1 cellular context compared by ENCODE assay signal in genomic region chr17:49494937-49495841, GRCh38.
A peak's percentile ranks its signal among the peaks of the same experiment; 100 is the strongest.
TF ChIP-seq lines count a peak whose summit lies in the region.

Gene NGFR, plus strand, starts transcription at chr17:49495293. Its CDS starts 125 bp downstream, at chr17:49495418.

TF ChIP-seq in HEK293, 187 proteins besides CTCF, POLR2A, EP300 and RAD21 (continued from another document and continues in another):
- TF ChIP-seq ZNF416 (tag by site-specific recombination; IDR thresholded peaks at IDR 0.05) (no peak), ZNF610 (tag by site-specific recombination; IDR thresholded peaks at IDR 0.05; ENCODE audit: borderline replicate concordance) (no peak), ZNF324 (tag by site-specific recombination; IDR thresholded peaks at IDR 0.05) (no peak), ZIC2 (tag by site-specific recombination; IDR thresholded peaks at IDR 0.05) (peak; percentile 35; the same call in 1 of the 2 replicates), ZNF404 (tag by site-specific recombination; IDR thresholded peaks at IDR 0.05) (no peak), ZSCAN18 (tag by site-specific recombination; IDR thresholded peaks at IDR 0.05) (no peak), ZNF692 (tag by site-specific recombination; IDR thresholded peaks at IDR 0.05) (0 out of 2 replicates have a peak, but pooled peaks have one; percentile 9), ZNF362 (tag by site-specific recombination; IDR thresholded peaks at IDR 0.05) (no peak), ZNF335 (tag by site-specific recombination; conservative IDR thresholded peaks at IDR 0.05) (peak; percentile 26; the same call in 1 of the 2 replicates), ZNF114 (tag by site-specific recombination; IDR thresholded peaks at IDR 0.05) (no peak), OSR2 (tag by site-specific recombination; IDR thresholded peaks at IDR 0.05) (no peak), ZSCAN5A (tag by site-specific recombination; IDR thresholded peaks at IDR 0.05) (no peak), ZNF677 (tag by site-specific recombination; IDR thresholded peaks at IDR 0.05) (peak; percentile 36; the same call in 1 of the 2 replicates), SP2 (tag by site-specific recombination; IDR thresholded peaks at IDR 0.05) (peak; percentile 45; the same call in 1 of the 2 replicates), MYNN (tag by site-specific recombination; IDR thresholded peaks at IDR 0.05; ENCODE audit: borderline replicate concordance) (no peak), SCRT2 (tag by site-specific recombination; IDR thresholded peaks at IDR 0.05) (no peak), ZNF169 (tag by site-specific recombination; IDR thresholded peaks at IDR 0.05) (no peak), ZFHX2 (tag by site-specific recombination; conservative IDR thresholded peaks at IDR 0.05) (peak; percentile 27; the same call in 1 of the 2 replicates), ZNF629 (tag by site-specific recombination; IDR thresholded peaks at IDR 0.05) (no peak; the same call in 1 of the 2 replicates), ZNF654 (tag by site-specific recombination; IDR thresholded peaks at IDR 0.05; ENCODE audit: low read depth) (no peak), ZNF48 (tag by site-specific recombination; IDR thresholded peaks at IDR 0.05) (no peak), ZNF37A (tag by site-specific recombination; IDR thresholded peaks at IDR 0.05) (no peak), ZNF398 (tag by site-specific recombination; IDR thresholded peaks at IDR 0.05) (peak; percentile 64), KLF7 (tag by site-specific recombination; IDR thresholded peaks at IDR 0.05; ENCODE audit: borderline replicate concordance) (peak; percentile 60; the same call in 1 of the 2 replicates), HOXA7 (CRISPR knock-in tag; IDR thresholded peaks at IDR 0.05; ENCODE audit: borderline replicate concordance) (no peak), ZNF391 (tag by site-specific recombination; IDR thresholded peaks at IDR 0.05; ENCODE audit: borderline replicate concordance, low read depth) (no peak), ZNF16 (tag by site-specific recombination; IDR thresholded peaks at IDR 0.05; ENCODE audit: low read depth) (no peak), KLF17 (tag by site-specific recombination; IDR thresholded peaks at IDR 0.05) (peak; percentile 18; the same call in 1 of the 2 replicates), ZNF175 (tag by site-specific recombination; IDR thresholded peaks at IDR 0.05) (no peak), ZNF121 (tag by site-specific recombination; IDR thresholded peaks at IDR 0.05) (no peak), MEIS1 (CRISPR knock-in tag; IDR thresholded peaks at IDR 0.05; ENCODE audit: borderline replicate concordance) (no peak), SCRT1 (tag by site-specific recombination; IDR thresholded peaks at IDR 0.05; ENCODE audit: borderline replicate concordance) (no peak), ZFP37 (tag by site-specific recombination; IDR thresholded peaks at IDR 0.05) (no peak), ZNF350 (tag by site-specific recombination; IDR thresholded peaks at IDR 0.05) (no peak), ZNF23 (tag by site-specific recombination; IDR thresholded peaks at IDR 0.05; ENCODE audit: borderline replicate concordance) (no peak), YY2 (tag by site-specific recombination; IDR thresholded peaks at IDR 0.05) (no peak), ZNF596 (tag by site-specific recombination; IDR thresholded peaks at IDR 0.05) (peak; percentile 49; the same call in 1 of the 2 replicates), SP7 (tag by site-specific recombination; IDR thresholded peaks at IDR 0.05) (no peak), ZSCAN30 (tag by site-specific recombination; IDR thresholded peaks at IDR 0.05) (0 out of 2 replicates have a peak, but pooled peaks have one; percentile 33), KLF8 (tag by site-specific recombination; IDR thresholded peaks at IDR 0.05) (no peak), KLF10 (tag by site-specific recombination; IDR thresholded peaks at IDR 0.05) (0 out of 2 replicates have a peak, but pooled peaks have one; percentile 27), HIC1 (tag by site-specific recombination; IDR thresholded peaks at IDR 0.05) (no peak), REPIN1 (tag by site-specific recombination; IDR thresholded peaks at IDR 0.05; ENCODE audit: low read depth) (no peak), TCF7L2 (IDR thresholded peaks at IDR 0.05; ENCODE audit: borderline replicate concordance, low read depth, low read length) (no peak), SETDB1 (IDR thresholded peaks at IDR 0.05; ENCODE audit: insufficient read length, low read length) (no peak), ZEB2 (tag by site-specific recombination; IDR thresholded peaks at IDR 0.05) (no peak), PRDM10 (tag by site-specific recombination; IDR thresholded peaks at IDR 0.05) (peak; percentile 30; the same call in 1 of the 2 replicates), ZNF530 (tag by site-specific recombination; IDR thresholded peaks at IDR 0.05; ENCODE audit: low read depth) (no peak), HOXC10 (CRISPR knock-in tag; IDR thresholded peaks at IDR 0.05) (no peak), ZXDB (tag by site-specific recombination; IDR thresholded peaks at IDR 0.05) (0 out of 2 replicates have a peak, but pooled peaks have one; percentile 7), ZNF341 (tag by site-specific recombination; IDR thresholded peaks at IDR 0.05; ENCODE audit: low read depth) (peak; percentile 10; the same call in 1 of the 2 replicates), ZNF558 (tag by site-specific recombination; IDR thresholded peaks at IDR 0.05) (no peak), ZNF473 (tag by site-specific recombination; IDR thresholded peaks at IDR 0.05) (no peak), PATZ1 (tag by site-specific recombination; IDR thresholded peaks at IDR 0.05) (peak; percentile 43; the same call in 1 of the 2 replicates)
